Comparison of ENCODE assay signal across 18 cellular contexts in the genomic region with DNA sequence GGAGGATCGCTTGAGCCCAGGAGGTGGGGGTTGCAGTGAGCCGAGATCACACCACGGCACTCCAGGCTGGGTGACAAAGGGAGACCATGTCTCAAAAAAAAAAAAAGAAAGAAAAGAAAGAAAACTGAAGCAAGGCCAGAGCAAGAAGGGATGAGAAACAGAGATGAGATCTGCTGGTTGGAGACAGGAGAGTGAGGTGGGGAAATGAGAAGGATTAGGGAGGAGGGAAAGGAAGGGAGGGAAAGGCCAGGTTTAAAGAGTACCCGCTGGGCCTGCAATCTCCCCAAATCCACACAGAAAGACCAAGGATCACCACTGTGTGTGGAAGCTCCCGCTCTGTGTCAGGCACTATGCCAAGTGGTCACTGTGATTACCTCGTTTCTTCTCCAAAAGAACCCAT. TPM values are rescaled to one million over a fixed set of nuclear protein-coding genes. Genes with fewer than 3 reads are reported as not detected.
A peak's percentile ranks its signal among the peaks of the same experiment; 100 is the strongest.
DNase-seq lines count a peak whose midpoint lies in the region; ATAC-seq, FAIRE-seq and TF ChIP-seq lines count a peak whose summit lies in the region.
"Had no signal": no experiment of that assay in that cellular context is flagged by ENCODE, and none has a peak within 500 bp of the region (broad histone marks: within the 10 kb centered on the region; RNA-seq: fewer than 3 reads in every experiment).

No MANE protein-coding gene starts in this region.

- no peaks in the 10 kb centered on the region for H3K27me3 Mint-ChIP-seq in CD8-positive, alpha-beta T cell (ENCODE audit: low read depth)
- H3K27me3 Mint-ChIP-seq in endodermal cell (ENCODE audit: insufficient read depth), result no peaks in the 10 kb centered on the region
- H3K27me3 Mint-ChIP-seq in naive thymus-derived CD4-positive, alpha-beta T cell, result no peaks in the 10 kb centered on the region
- H3K27me3 Mint-ChIP-seq in activated naive CD4-positive, alpha-beta T cell treated with anti-CD3 and anti-CD28 coated beads for 36 hours (ENCODE audit: low read depth), result no peaks in the 10 kb centered on the region
- peaks cover 8% of the 10 kb centered on the region for H3K27me3 Mint-ChIP-seq in endothelial cell (ENCODE audit: unreplicated experiment)
- H3K27me3 Mint-ChIP-seq: CD8-positive, alpha-beta memory T cell had no signal

- H3K27me3 ChIP-seq in CD8-positive, alpha-beta T cell (ENCODE audit: insufficient read depth, low read length), result no peaks in the 10 kb centered on the region
- no peaks in the 10 kb centered on the region for H3K27me3 ChIP-seq in endodermal cell (ENCODE audit: control insufficient read depth, insufficient read depth, low read length, poor library complexity, severe bottlenecking)
- no peaks in the 10 kb centered on the region for H3K27me3 ChIP-seq in naive thymus-derived CD4-positive, alpha-beta T cell (ENCODE audit: control insufficient read depth in 2 of 2, insufficient read depth in 2 of 2, low read length in 2 of 2)
- H3K27me3 ChIP-seq: BLaER1 had no signal

- H3K4me3 ChIP-seq in CD8-positive, alpha-beta T cell (ENCODE audit: low read depth, low read length), result no peak overlapping the region
- H3K4me3 ChIP-seq in endodermal cell (ENCODE audit: low read length), result no peak overlapping the region
- H3K4me3 ChIP-seq in naive thymus-derived CD4-positive, alpha-beta T cell (ENCODE audit: low read length), result no peak overlapping the region
- H3K4me3 ChIP-seq: BLaER1 had no signal

- peak overlapping the region; percentile 45 for H3K27ac Mint-ChIP-seq in CD8-positive, alpha-beta T cell
- H3K27ac Mint-ChIP-seq in endodermal cell (peak overlapping the region; percentile 17), endothelial cell (ENCODE audit: unreplicated experiment) (no peak overlapping the region)
- H3K27ac Mint-ChIP-seq in naive thymus-derived CD4-positive, alpha-beta T cell, result peak overlapping the region in 5 of 9 donors; percentile 43 to 56 (median 51)
- no peak overlapping the region for H3K27ac Mint-ChIP-seq in activated naive CD4-positive, alpha-beta T cell treated with anti-CD3 and anti-CD28 coated beads for 36 hours

- DNase-seq in CD8-positive, alpha-beta T cell, result no peak
- no peak for DNase-seq in endodermal cell
- no peak for DNase-seq in naive thymus-derived CD4-positive, alpha-beta T cell
- no peak for DNase-seq in frontal cortex (ENCODE audit: low spot score in 2 of 2)
- DNase-seq in activated naive CD4-positive, alpha-beta T cell treated with anti-CD3 and anti-CD28 coated beads for 36 hours, result no peak
- DNase-seq in activated CD4-positive, alpha-beta T cell treated with anti-CD3 and anti-CD28 coated beads for 48 hours, result no peak
- no peak for DNase-seq in endothelial cell (ENCODE audit: low spot score)
- DNase-seq: 8988T; CD8-positive, alpha-beta memory T cell; COR-L47; H9 had no signal

- POLR2A ChIA-PET in CD8-positive, alpha-beta T cell (lab: Charles Lee), result no interaction called here
- POLR2A ChIA-PET in naive thymus-derived CD4-positive, alpha-beta T cell (lab: Charles Lee), result no interaction called here

- peaks cover 41% of the 10 kb centered on the region for H3K36me3 Mint-ChIP-seq in CD8-positive, alpha-beta T cell
- H3K36me3 Mint-ChIP-seq in endodermal cell (ENCODE audit: low read depth) (no peaks in the 10 kb centered on the region), endothelial cell (ENCODE audit: low read depth, unreplicated experiment) (peaks cover 8% of the 10 kb centered on the region)
- peaks cover 0 to 24% (median 0%) of the 10 kb centered on the region in 5 donors for H3K36me3 Mint-ChIP-seq in naive thymus-derived CD4-positive, alpha-beta T cell
- peaks cover 12% of the 10 kb centered on the region for H3K36me3 Mint-ChIP-seq in activated naive CD4-positive, alpha-beta T cell treated with anti-CD3 and anti-CD28 coated beads for 36 hours (ENCODE audit: low read depth)

- CTCF ChIA-PET in CD8-positive, alpha-beta T cell (lab: Charles Lee), result no interaction called here
- CTCF ChIA-PET in naive thymus-derived CD4-positive, alpha-beta T cell (lab: Charles Lee), result no interaction called here
- CTCF ChIA-PET in activated naive CD4-positive, alpha-beta T cell treated with anti-CD3 and anti-CD28 coated beads for 36 hours (lab: Charles Lee), result interaction anchor here (1.2 kb wide), 1 partner anchor 38 kb away, joined by 3 read pairs; no protein-coding TSS in a partner anchor

- H3K9me3 ChIP-seq in CD8-positive, alpha-beta T cell (ENCODE audit: low read length), result no peaks in the 10 kb centered on the region
- no peaks in the 10 kb centered on the region for H3K9me3 ChIP-seq in endodermal cell (ENCODE audit: control insufficient read depth, low read length)
- H3K9me3 ChIP-seq in naive thymus-derived CD4-positive, alpha-beta T cell (ENCODE audit: control insufficient read depth in 2 of 3, low read length in 3 of 3), result no peaks in the 10 kb centered on the region
- H3K9me3 ChIP-seq: BLaER1 had no signal

- no peak overlapping the region for H3K9ac ChIP-seq in endodermal cell (ENCODE audit: extremely low read depth, low read length, poor library complexity, severe bottlenecking)
- H3K9ac ChIP-seq: BLaER1 had no signal

- FAIRE-seq in frontal cortex (lab: Jason Lieb, UNC), result no peak
- FAIRE-seq: D721Med, G401.6, GM12891, GM19239, H1 had no signal

- no peak for TF ChIP-seq CTCF in CD8-positive, alpha-beta T cell (IDR thresholded peaks at IDR 0.05)
- TF ChIP-seq CTCF in endodermal cell (conservative IDR thresholded peaks at IDR 0.05), result no peak
- no peak for TF ChIP-seq CTCF in endothelial cell (IDR thresholded peaks at IDR 0.05; ENCODE audit: unreplicated experiment)

- no peaks in the 10 kb centered on the region for H3K36me3 ChIP-seq in CD8-positive, alpha-beta T cell (ENCODE audit: insufficient read depth, low read length)
- no peaks in the 10 kb centered on the region for H3K36me3 ChIP-seq in endodermal cell (ENCODE audit: control insufficient read depth, insufficient read depth, low read length)
- peaks cover 0 to 19% (median 0%) of the 10 kb centered on the region in 3 experiments for H3K36me3 ChIP-seq in naive thymus-derived CD4-positive, alpha-beta T cell (ENCODE audit: control insufficient read depth in 2 of 3, insufficient read depth in 3 of 3, low read length in 3 of 3)

- H3K27ac ChIP-seq in CD8-positive, alpha-beta T cell (ENCODE audit: low read depth, low read length), result no peak overlapping the region
- no peak overlapping the region for H3K27ac ChIP-seq in endodermal cell (ENCODE audit: low read depth, low read length)
- no peak overlapping the region for H3K27ac ChIP-seq in naive thymus-derived CD4-positive, alpha-beta T cell (ENCODE audit: low read depth, low read length)
- H3K27ac ChIP-seq: BLaER1 had no signal

- H3K4me1 ChIP-seq in CD8-positive, alpha-beta T cell (ENCODE audit: insufficient read depth, low read length), result no peaks in the 10 kb centered on the region
- H3K4me1 ChIP-seq in endodermal cell (ENCODE audit: control insufficient read depth, insufficient read depth, low read length), result no peaks in the 10 kb centered on the region
- no peaks in the 10 kb centered on the region for H3K4me1 ChIP-seq in naive thymus-derived CD4-positive, alpha-beta T cell (ENCODE audit: control insufficient read depth in 2 of 2, insufficient read depth in 2 of 2, low read length in 2 of 2)
- H3K4me1 ChIP-seq: BLaER1 had no signal

- WGBS in endodermal cell (ENCODE audit: insufficient coverage in 1 of 2, insufficient read length in 1 of 2), 2 experiments, result 92 to 94% methylated on average over 3 to 6 of the region's 6 CpGs

- ATAC-seq in CD8-positive, alpha-beta T cell, result no peak
- ATAC-seq in naive thymus-derived CD4-positive, alpha-beta T cell, result no peak

- no peaks in the 10 kb centered on the region for H3K9me3 Mint-ChIP-seq in CD8-positive, alpha-beta T cell
- no peaks in the 10 kb centered on the region for H3K9me3 Mint-ChIP-seq in endodermal cell
- H3K9me3 Mint-ChIP-seq in naive thymus-derived CD4-positive, alpha-beta T cell, result no peaks in the 10 kb centered on the region
- H3K9me3 Mint-ChIP-seq in activated naive CD4-positive, alpha-beta T cell treated with anti-CD3 and anti-CD28 coated beads for 36 hours, result no peaks in the 10 kb centered on the region
- H3K9me3 Mint-ChIP-seq in endothelial cell (ENCODE audit: unreplicated experiment), result no peaks in the 10 kb centered on the region
- H3K9me3 Mint-ChIP-seq: CD8-positive, alpha-beta memory T cell; H9 had no signal

- no peak overlapping the region for H3K4me3 Mint-ChIP-seq in CD8-positive, alpha-beta T cell
- H3K4me3 Mint-ChIP-seq in endodermal cell (no peak overlapping the region), endothelial cell (ENCODE audit: unreplicated experiment) (no peak overlapping the region)
- no peak overlapping the region for H3K4me3 Mint-ChIP-seq in naive thymus-derived CD4-positive, alpha-beta T cell
- H3K4me3 Mint-ChIP-seq in activated naive CD4-positive, alpha-beta T cell treated with anti-CD3 and anti-CD28 coated beads for 36 hours, result no peak overlapping the region
- H3K4me3 Mint-ChIP-seq: CD14-positive monocyte; CD8-positive, alpha-beta memory T cell had no signal

- H3K4me1 Mint-ChIP-seq in CD8-positive, alpha-beta T cell (ENCODE audit: low read depth), result peaks cover 3% of the 10 kb centered on the region
- H3K4me1 Mint-ChIP-seq in endodermal cell (peaks cover 5% of the 10 kb centered on the region), endothelial cell (ENCODE audit: unreplicated experiment) (peaks cover 6% of the 10 kb centered on the region)
- H3K4me1 Mint-ChIP-seq in naive thymus-derived CD4-positive, alpha-beta T cell, result peaks cover 0 to 2% (median 0%) of the 10 kb centered on the region in 7 donors
- no peaks in the 10 kb centered on the region for H3K4me1 Mint-ChIP-seq in activated naive CD4-positive, alpha-beta T cell treated with anti-CD3 and anti-CD28 coated beads for 36 hours (ENCODE audit: low read depth)
- H3K4me1 Mint-ChIP-seq: CD8-positive, alpha-beta memory T cell; H9 had no signal

- intact Hi-C loops in CD8-positive, alpha-beta T cell (cut with DNase I, micrococcal nuclease), result no loop called here
- intact Hi-C loops in naive thymus-derived CD4-positive, alpha-beta T cell (cut with micrococcal nuclease), result no loop called here
- intact Hi-C loops in activated naive CD4-positive, alpha-beta T cell treated with anti-CD3 and anti-CD28 coated beads for 36 hours (cut with micrococcal nuclease), result no loop called here

RNA-seq across cellular contexts. Expression of a gene that starts 16.3 kb away (rescaled TPM):
- 10 to 100 TPM; 70.0 to 72.3 TPM for total RNA-seq in CD8-positive, alpha-beta T cell
- total RNA-seq in endodermal cell (under 1 TPM; 0.33 to 0.51 TPM), frontal cortex (under 0.01 TPM), endothelial cell (ENCODE audit: unreplicated experiment) (0.67 TPM)
- polyA plus RNA-seq in endodermal cell (2013, experiment 1 of 2), result 1.9 TPM
- 1.4 TPM for polyA plus RNA-seq in endodermal cell (2013, experiment 2 of 2)
- 10 to 100 TPM in 1 of 5 experiments, 1 to 10 TPM in 4; 1.1 to 30.6 (median 6.1) TPM for total RNA-seq in naive thymus-derived CD4-positive, alpha-beta T cell
- polyA plus RNA-seq in naive thymus-derived CD4-positive, alpha-beta T cell, result 1 to 10 TPM; 6.5 to 9.1 TPM
- total RNA-seq in activated naive CD4-positive, alpha-beta T cell treated with anti-CD3 and anti-CD28 coated beads for 36 hours, result 1 to 10 TPM; 1.5 to 1.6 TPM

RNA-seq across cellular contexts. Expression of a gene that starts 22.8 kb away (rescaled TPM):
- total RNA-seq in CD8-positive, alpha-beta T cell, result 100 to 1,000 TPM; 149 to 166 TPM
- total RNA-seq in endodermal cell (10 to 100 TPM in 1 of 2 donors, 1 to 10 TPM in 1; 7.7 to 13.5 TPM), frontal cortex (1.2 TPM), endothelial cell (ENCODE audit: unreplicated experiment) (9.6 TPM)
- polyA plus RNA-seq in endodermal cell (2013, experiment 1 of 2), result 7.9 TPM
- polyA plus RNA-seq in endodermal cell (2013, experiment 2 of 2), result 9.2 TPM
- total RNA-seq in naive thymus-derived CD4-positive, alpha-beta T cell, result 10 to 100 TPM; 24.5 to 98.8 (median 43.3) TPM
- polyA plus RNA-seq in naive thymus-derived CD4-positive, alpha-beta T cell, result 1 to 10 TPM; 4.5 to 6.5 TPM
- 10 to 100 TPM; 12.9 to 14.9 TPM for total RNA-seq in activated naive CD4-positive, alpha-beta T cell treated with anti-CD3 and anti-CD28 coated beads for 36 hours

RNA-seq across cellular contexts. Expression of a gene that starts 45.3 kb away (rescaled TPM):
- total RNA-seq in CD8-positive, alpha-beta T cell, result 10 to 100 TPM; 17.2 to 17.6 TPM
- total RNA-seq in endodermal cell (10 to 100 TPM; 13.0 to 15.2 TPM), frontal cortex (19.2 TPM), endothelial cell (ENCODE audit: unreplicated experiment) (42.9 TPM)
- polyA plus RNA-seq in endodermal cell (2013, experiment 1 of 2), result 21.1 TPM
- polyA plus RNA-seq in endodermal cell (2013, experiment 2 of 2), result 17.8 TPM
- total RNA-seq in naive thymus-derived CD4-positive, alpha-beta T cell, result 10 to 100 TPM; 20.3 to 58.6 (median 23.9) TPM
- polyA plus RNA-seq in naive thymus-derived CD4-positive, alpha-beta T cell, result 10 to 100 TPM; 58.0 to 59.3 TPM
- 10 to 100 TPM; 62.1 to 64.4 TPM for total RNA-seq in activated naive CD4-positive, alpha-beta T cell treated with anti-CD3 and anti-CD28 coated beads for 36 hours

RNA-seq across cellular contexts. Expression of a gene that starts 51.3 kb away (rescaled TPM):
- total RNA-seq in CD8-positive, alpha-beta T cell, result 1 to 10 TPM; 2.4 to 3.4 TPM
- total RNA-seq in endodermal cell (under 1 TPM; 0.22 TPM), frontal cortex (0.82 TPM), endothelial cell (ENCODE audit: unreplicated experiment) (2.3 TPM)
- polyA plus RNA-seq in endodermal cell (2013, experiment 1 of 2), result 1.2 TPM
- 1.5 TPM for polyA plus RNA-seq in endodermal cell (2013, experiment 2 of 2)
- 10 to 100 TPM in 2 of 5 experiments, 1 to 10 TPM in 3; 4.5 to 10.7 (median 5.6) TPM for total RNA-seq in naive thymus-derived CD4-positive, alpha-beta T cell
- 1 to 10 TPM; 2.7 to 3.5 TPM for polyA plus RNA-seq in naive thymus-derived CD4-positive, alpha-beta T cell
- total RNA-seq in activated naive CD4-positive, alpha-beta T cell treated with anti-CD3 and anti-CD28 coated beads for 36 hours, result 1 to 10 TPM; 3.1 to 5.2 TPM
- total RNA-seq: H1, H9 had no signal

Comparison
In these comparisons a context has a peak if more than half of its experiments do, and no peak if none do; other contexts are left out.
1. H3K27ac Mint-ChIP-seq: peak in CD8-positive, alpha-beta T cell (single experiment), endodermal cell (single experiment) and naive thymus-derived CD4-positive, alpha-beta T cell (5 of 9); none in activated naive CD4-positive, alpha-beta T cell treated with anti-CD3 and anti-CD28 coated beads for 36 hours (single experiment) and endothelial cell (single experiment).